Comparison of ENCODE assay signal across 16 cellular contexts in the genomic region with DNA sequence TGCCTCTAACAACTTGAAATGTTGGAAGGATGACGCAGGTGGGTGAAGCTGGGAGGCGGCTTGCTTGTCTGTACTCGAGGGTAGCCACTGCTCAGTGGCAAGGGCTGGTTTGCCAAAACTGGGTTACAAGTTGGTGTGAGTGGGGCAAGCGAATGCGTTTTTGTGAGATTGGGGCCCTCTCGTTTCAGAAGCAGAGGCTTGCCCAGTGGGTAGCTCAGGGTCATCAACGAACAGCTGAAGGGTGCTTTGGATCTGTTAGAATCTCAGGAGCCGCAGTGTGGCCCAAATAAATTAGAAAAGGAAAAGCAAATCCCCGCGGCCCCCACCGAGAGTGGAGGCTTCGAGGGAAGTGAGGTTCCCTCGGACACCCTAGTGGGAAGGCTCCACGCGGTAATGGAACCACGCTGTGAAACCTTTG. TPM values are rescaled to one million over a fixed set of nuclear protein-coding genes. Genes with fewer than 3 reads are reported as not detected.
"Had no signal": no experiment of that assay in that cellular context is flagged by ENCODE, and none has a peak within 500 bp of the region (broad histone marks: within the 10 kb centered on the region; RNA-seq: fewer than 3 reads in every experiment).

No MANE protein-coding gene starts in this region.

- H3K4me3 Mint-ChIP-seq: activated CD8-positive, alpha-beta T cell treated with anti-CD3 and anti-CD28 coated beads for 36 hours; activated naive CD4-positive, alpha-beta T cell treated with anti-CD3 and anti-CD28 coated beads for 36 hours; activated T-helper 1 cell treated with anti-CD3 and anti-CD28 coated beads, Interleukin-12 subunit alpha, Interleukin-12 subunit beta, Interleukin-2, Interleukin-4 antibody, amounts not matched to agents 30 ng/mL and 10 ng/mL and 1 ng/mL, durations not matched to agents 14 hours and 24 hours and 36 hours; endodermal cell had no signal

- DNase-seq: activated CD4-positive, alpha-beta T cell treated with anti-CD3 and anti-CD28 coated beads for 4 hours; activated CD8-positive, alpha-beta memory T cell treated with anti-CD3 and anti-CD28 coated beads, Interleukin-2, amount 50 U/mL, for 4 hours; activated CD8-positive, alpha-beta T cell treated with anti-CD3 and anti-CD28 coated beads for 36 hours; dermis blood vessel endothelial cell; erythroblast; hypothalamus; T1000 had no signal

- H3K27ac Mint-ChIP-seq: activated CD8-positive, alpha-beta T cell treated with anti-CD3 and anti-CD28 coated beads for 36 hours; activated naive CD4-positive, alpha-beta T cell treated with anti-CD3 and anti-CD28 coated beads for 36 hours; activated T-helper 1 cell treated with anti-CD3 and anti-CD28 coated beads, Interleukin-12 subunit alpha, Interleukin-12 subunit beta, Interleukin-2, Interleukin-4 antibody, amounts not matched to agents 30 ng/mL and 10 ng/mL and 1 ng/mL, durations not matched to agents 14 hours and 24 hours and 36 hours; endodermal cell had no signal

- H3K27me3 Mint-ChIP-seq: activated CD8-positive, alpha-beta T cell treated with anti-CD3 and anti-CD28 coated beads for 36 hours had no signal

- H3K27me3 ChIP-seq: body of pancreas, tibial nerve had no signal

- H3K4me3 ChIP-seq: body of pancreas, skin epidermis, tibial nerve had no signal

- ATAC-seq: activated CD8-positive, alpha-beta T cell treated with anti-CD3 and anti-CD28 coated beads for 36 hours; body of pancreas; left colon had no signal

- H3K9me3 Mint-ChIP-seq: activated CD8-positive, alpha-beta T cell treated with anti-CD3 and anti-CD28 coated beads for 36 hours; activated naive CD4-positive, alpha-beta T cell treated with anti-CD3 and anti-CD28 coated beads for 36 hours; activated T-helper 1 cell treated with anti-CD3 and anti-CD28 coated beads, Interleukin-12 subunit alpha, Interleukin-12 subunit beta, Interleukin-2, Interleukin-4 antibody, amounts not matched to agents 30 ng/mL and 10 ng/mL and 1 ng/mL, durations not matched to agents 14 hours and 24 hours and 36 hours had no signal

- H3K9me3 ChIP-seq: body of pancreas, tibial nerve had no signal

- H3K27ac ChIP-seq: body of pancreas, skin epidermis, tibial nerve had no signal

RNA-seq across cellular contexts. Expression of a gene that starts 7.3 kb away (rescaled TPM):
- total RNA-seq: activated CD8-positive, alpha-beta T cell treated with anti-CD3 and anti-CD28 coated beads for 36 hours; activated naive CD4-positive, alpha-beta T cell treated with anti-CD3 and anti-CD28 coated beads for 36 hours; activated T-helper 1 cell treated with anti-CD3 and anti-CD28 coated beads, Interleukin-12 subunit alpha, Interleukin-12 subunit beta, Interleukin-2, Interleukin-4 antibody, amounts not matched to agents 30 ng/mL and 10 ng/mL and 1 ng/mL, durations not matched to agents 14 hours and 24 hours and 36 hours; body of pancreas; dermis blood vessel endothelial cell; endodermal cell; left colon; osteocyte; tibial nerve had no signal
- polyA plus RNA-seq: neural cell had no signal

RNA-seq across cellular contexts. Expression of a gene that starts 16.3 kb away (rescaled TPM):
- total RNA-seq: activated T-helper 1 cell treated with anti-CD3 and anti-CD28 coated beads, Interleukin-12 subunit alpha, Interleukin-12 subunit beta, Interleukin-2, Interleukin-4 antibody, amounts not matched to agents 30 ng/mL and 10 ng/mL and 1 ng/mL, durations not matched to agents 14 hours and 24 hours and 36 hours; body of pancreas; dermis blood vessel endothelial cell; osteocyte; tibial nerve had no signal
